In genomic region chr10:62038609-62039190, GRCh38 we compare ENCODE assay signal across 8 cellular contexts.
DNase-seq lines count a peak whose midpoint lies in the region; ATAC-seq, FAIRE-seq and TF ChIP-seq lines count a peak whose summit lies in the region.

No MANE protein-coding gene starts in this region.

- POLR2A ChIA-PET in A549 (lab: Yijun Ruan, JAX), result interaction anchor here (0.6 to 1.6 kb wide), 5 partner anchors 135 to 226 kb away, joined by 3 to 7 read pairs (median 3); no protein-coding TSS in a partner anchor

- no peak overlapping the region for H3K4me3 ChIP-seq in A549
- peak overlapping the region; percentile 16 to 17 for H3K4me3 ChIP-seq in mucosa of rectum (ENCODE audit: low read length in 2 of 2)

- DNase-seq in A549 (ENCODE audit: low read depth in 1 of 2, low spot score in 1 of 2) (peak; percentile 74 to 79), NCI-H82 (lab: John Stamatoyannopoulos, UW) (peak; percentile 69)
- peak; percentile 56 for DNase-seq in activated CD8-positive, alpha-beta memory T cell treated with anti-CD3 and anti-CD28 coated beads, Interleukin-2, amount 50 U/mL, for 1 hour (ENCODE audit: extremely low read depth)
- DNase-seq in stimulated activated CD8-positive, alpha-beta memory T cell treated with anti-CD3 and anti-CD28 coated beads, Interleukin-7, amount 100 ng/mL, for 1 hour (ENCODE audit: low read depth in 2 of 2), result peak; percentile 55 to 61

- TF ChIP-seq POLR2A in A549 (IDR thresholded peaks at IDR 0.05; ENCODE audit: low read length), result no peak

- TF ChIP-seq RAD21 in A549 (conservative IDR thresholded peaks at IDR 0.05 in 1 of 2, IDR thresholded peaks at IDR 0.05 in 1 of 2), result peak; percentile 96 to 98

- no peaks in the 10 kb centered on the region for H3K27me3 ChIP-seq in mucosa of rectum (ENCODE audit: control insufficient read depth in 2 of 2, insufficient read depth in 2 of 2, low read length in 2 of 2)

- TF ChIP-seq EP300 in A549 (IDR thresholded peaks at IDR 0.05), result no peak

- WGBS in A549 (ENCODE audit: missing lambda C conversion rate), result 1% methylated on average over 9 of the region's 9 CpGs

- CTCF ChIA-PET in A549 (lab: Yijun Ruan, JAX), result interaction anchor here (0.6 to 9.5 kb wide), 51 partner anchors 10 to 1120 kb away, joined by 3 to 221 read pairs (median 4); partner anchors contain the start of gene ARID5B

- H3K27ac ChIP-seq in A549 (peak overlapping the region; percentile 51 to 70), mucosa of rectum (ENCODE audit: low read depth in 2 of 2, low read length in 2 of 2) (peak overlapping the region; percentile 39 to 67)

- H3K36me3 ChIP-seq in mucosa of rectum (ENCODE audit: control insufficient read depth in 2 of 2, insufficient read depth in 2 of 2, low read length in 2 of 2), result no peaks in the 10 kb centered on the region

- FAIRE-seq in A549 (lab: Jason Lieb, UNC), result peak; percentile 28
- peak; percentile 89 for FAIRE-seq in endometrium (lab: Jason Lieb, UNC)

- H3K4me1 ChIP-seq in A549 (peaks cover 30% of the 10 kb centered on the region), mucosa of rectum (ENCODE audit: control insufficient read depth in 2 of 2, insufficient read depth in 2 of 2, low read length in 2 of 2) (peaks cover 16 to 35% of the 10 kb centered on the region in 2 donors)

- ATAC-seq in A549 (peak; percentile 79 to 90; a peak in 5 of 6 replicates), GM18861 (IDR thresholded peaks at IDR 0.05; ENCODE audit: unreplicated experiment) (peak; percentile 53), HG03354 (IDR thresholded peaks at IDR 0.05; ENCODE audit: poor library complexity, severe bottlenecking, unreplicated experiment) (peak; percentile 74)

- H3K9me3 ChIP-seq in A549 (no peaks in the 10 kb centered on the region), mucosa of rectum (ENCODE audit: control insufficient read depth in 2 of 2, low read length in 2 of 2) (no peaks in the 10 kb centered on the region)

- H3K4me2 ChIP-seq in A549, result peak overlapping the region; percentile 61

- peak overlapping the region; percentile 20 to 28 for H3K9ac ChIP-seq in mucosa of rectum (ENCODE audit: low read depth in 1 of 2, low read length in 2 of 2)

- peak; percentile 86 for TF ChIP-seq CTCF in A549 (IDR thresholded peaks at IDR 0.05)

TF ChIP-seq in A549, 52 proteins besides CTCF, POLR2A, EP300 and RAD21:
- TF ChIP-seq KDM5A (IDR thresholded peaks at IDR 0.05) (no peak), ZSCAN20 (CRISPR knock-in tag; IDR thresholded peaks at IDR 0.05) (no peak), BHLHE40 (IDR thresholded peaks at IDR 0.05; ENCODE audit: low read depth, low read length) (no peak), HMGXB4 (CRISPR knock-in tag; IDR thresholded peaks at IDR 0.05; ENCODE audit: borderline replicate concordance) (no peak), FOSB (CRISPR knock-in tag; IDR thresholded peaks at IDR 0.05) (no peak), SMC3 (IDR thresholded peaks at IDR 0.05) (peak; percentile 97)
TF ChIP-seq in A549: peak in this region for 1.
